In the genomic region with DNA sequence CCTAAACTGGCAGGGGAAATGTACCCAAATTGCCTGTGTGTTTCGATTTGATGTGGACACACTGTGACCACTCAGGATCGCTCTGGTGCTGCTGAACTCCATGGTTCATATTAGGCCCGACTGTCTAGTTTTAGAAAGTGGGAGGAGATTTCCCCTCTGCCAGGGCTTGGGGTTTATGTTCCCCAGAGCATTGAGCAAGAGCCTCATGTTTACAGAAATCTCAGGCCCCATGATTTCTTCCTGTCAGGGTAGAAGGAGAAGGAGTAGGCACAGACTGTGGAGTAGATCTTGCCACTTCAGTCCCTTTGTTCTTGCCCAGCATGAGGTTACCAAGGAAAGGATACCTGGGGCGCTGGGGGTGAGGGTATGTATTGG, we compare ENCODE assay signal across 9 cellular contexts. TPM values are rescaled to one million over a fixed set of nuclear protein-coding genes. Genes with fewer than 3 reads are reported as not detected.
DNase-seq lines count a peak whose midpoint lies in the region; ATAC-seq, FAIRE-seq and TF ChIP-seq lines count a peak whose summit lies in the region.
"Had no signal": no experiment of that assay in that cellular context is flagged by ENCODE, and none has a peak within 500 bp of the region (broad histone marks: within the 10 kb centered on the region; RNA-seq: fewer than 3 reads in every experiment).

No MANE protein-coding gene starts in this region.

- ATAC-seq in PC-3 (no peak), GM19328 (IDR thresholded peaks at IDR 0.05; ENCODE audit: unreplicated experiment) (no peak), HG03139 (IDR thresholded peaks at IDR 0.05; ENCODE audit: unreplicated experiment) (no peak)

- H3K4me3 ChIP-seq in BLaER1 treated with 17β-estradiol and CSF1 and Interleukin-3, amounts not matched to agents 10 nM and 100 nM: peak overlapping the region in 9 of 10 experiments; percentile 2 to 56 (median 48); a peak in 17 of 20 replicates
- H3K4me3 ChIP-seq in PC-3 (ENCODE audit: low read length) (no peak overlapping the region), MG63 (no peak overlapping the region)

- peak overlapping the region; percentile 70 to 97 (median 85) for H3K4me2 ChIP-seq in BLaER1 treated with 17β-estradiol and CSF1 and Interleukin-3, amounts not matched to agents 10 nM and 100 nM
- peak overlapping the region; percentile 69; the same call in 1 of the 2 replicates for H3K4me2 ChIP-seq in PC-3 (ENCODE audit: low read length)

- H3K36me3 ChIP-seq in BLaER1 treated with 17β-estradiol and CSF1 and Interleukin-3, amounts not matched to agents 10 nM and 100 nM: peaks cover 0 to 3% (median 0%) of the 10 kb centered on the region in 11 experiments; a peak in 1 of 22 replicates
- no peaks in the 10 kb centered on the region for H3K36me3 ChIP-seq in PC-3 (ENCODE audit: low read depth, low read length)
- no peaks in the 10 kb centered on the region for H3K36me3 ChIP-seq in MG63

- peak overlapping the region; percentile 92 to 98 (median 97) for H3K27ac ChIP-seq in BLaER1 treated with 17β-estradiol and CSF1 and Interleukin-3, amounts not matched to agents 10 nM and 100 nM
- peak overlapping the region; percentile 99 for H3K27ac ChIP-seq in PC-3 (ENCODE audit: low read length)

- H2AFZ ChIP-seq in PC-3 (ENCODE audit: low read length): no peak overlapping the region

- CTCF ChIA-PET in PC-3 (lab: Charles Lee): no interaction called here

- no peaks in the 10 kb centered on the region for H4K20me1 ChIP-seq in BLaER1 treated with 17β-estradiol and CSF1 and Interleukin-3, amounts not matched to agents 10 nM and 100 nM
- H4K20me1 ChIP-seq in PC-3 (ENCODE audit: low read length): no peaks in the 10 kb centered on the region

- no peaks in the 10 kb centered on the region for H3K79me2 ChIP-seq in PC-3 (ENCODE audit: low read length)

- no peaks in the 10 kb centered on the region for H3K9me2 ChIP-seq in PC-3 (replicated peaks; ENCODE audit: low read length)

- TF ChIP-seq CTCF in PC-3 (conservative IDR thresholded peaks at IDR 0.05; ENCODE audit: low read depth, low read length): no peak

- POLR2A ChIA-PET in PC-3 (lab: Charles Lee; ENCODE audit: unreplicated experiment): no interaction called here

- no peak for TF ChIP-seq POLR2A in H54 (IDR thresholded peaks at IDR 0.05; ENCODE audit: low read depth, low read length)

- FAIRE-seq in H54 (lab: Jason Lieb, UNC): no peak

- DNase-seq in PC-3 (no peak), fibroblast of peridontal ligament (ENCODE audit: extremely low read depth) (peak; percentile 96), pons (ENCODE audit: low spot score) (peak; percentile 82), H54 (ENCODE audit: insufficient read length, low spot score) (no peak), MG63 (no peak)
- DNase-seq: RPMI8226 had no signal

- peaks cover 0 to 21% (median 3%) of the 10 kb centered on the region in 11 experiments; a peak in 12 of 22 replicates for H3K9me3 ChIP-seq in BLaER1 treated with 17β-estradiol and CSF1 and Interleukin-3, amounts not matched to agents 10 nM and 100 nM (replicated peaks in 1 of 11)
- H3K9me3 ChIP-seq in PC-3 (ENCODE audit: low read length) (no peaks in the 10 kb centered on the region), MG63 (no peaks in the 10 kb centered on the region)

- no peaks in the 10 kb centered on the region for H3K27me3 ChIP-seq in BLaER1 treated with 17β-estradiol and CSF1 and Interleukin-3, amounts not matched to agents 10 nM and 100 nM
- no peaks in the 10 kb centered on the region for H3K27me3 ChIP-seq in PC-3 (ENCODE audit: low read length)
- H3K27me3 ChIP-seq in MG63: no peaks in the 10 kb centered on the region

- peak overlapping the region; percentile 80 to 90 (median 85) for H3K9ac ChIP-seq in BLaER1 treated with 17β-estradiol and CSF1 and Interleukin-3, amounts not matched to agents 10 nM and 100 nM
- peak overlapping the region; percentile 84; the same call in 1 of the 2 replicates for H3K9ac ChIP-seq in PC-3 (ENCODE audit: low read length)

- BruUV-seq in PC-3 (replicated peaks; lab: Mats Ljungman, UMichigan): no TSS peak

- intact Hi-C loops in PC-3 (cut with micrococcal nuclease): loop anchor here (5.0 kb wide), 1 partner anchor 739 kb away; no protein-coding TSS in a partner anchor

- peaks cover 77 to 100% (median 91%) of the 10 kb centered on the region in 10 experiments for H3K4me1 ChIP-seq in BLaER1 treated with 17β-estradiol and CSF1 and Interleukin-3, amounts not matched to agents 10 nM and 100 nM
- peaks cover 53% of the 10 kb centered on the region for H3K4me1 ChIP-seq in PC-3 (ENCODE audit: insufficient read depth, low read length)

- peaks cover 9% of the 10 kb centered on the region for H3F3A ChIP-seq in PC-3 (ENCODE audit: low read length, unreplicated experiment)

RNA-seq across cellular contexts. Expression of gene GLRX, which starts 40.8 kb away (rescaled TPM):
- 24.6 and 27.4 TPM in 2 replicates for total RNA-seq in PC-3 (2014; rRNA removed)
- 87.3 and 120 TPM in 2 replicates for total RNA-seq in MG63 (2014; rRNA removed; shearing (Covaris generic); ENCODE audit: low replicate concordance)

Comparison
In these comparisons a context has a peak if more than half of its experiments do, and no peak if none do; other contexts are left out.
1. H3K4me3 ChIP-seq: peak in BLaER1 treated with 17β-estradiol and CSF1 and Interleukin-3, amounts not matched to agents 10 nM and 100 nM (9 of 10); none in PC-3 (single experiment) and MG63 (single experiment).
2. DNase-seq: peak in fibroblast of peridontal ligament (single experiment) and pons (single experiment); none in PC-3 (single experiment), H54 (single experiment) and MG63 (single experiment).